ENCODE assay signal across 8 cellular contexts in the genomic region with DNA sequence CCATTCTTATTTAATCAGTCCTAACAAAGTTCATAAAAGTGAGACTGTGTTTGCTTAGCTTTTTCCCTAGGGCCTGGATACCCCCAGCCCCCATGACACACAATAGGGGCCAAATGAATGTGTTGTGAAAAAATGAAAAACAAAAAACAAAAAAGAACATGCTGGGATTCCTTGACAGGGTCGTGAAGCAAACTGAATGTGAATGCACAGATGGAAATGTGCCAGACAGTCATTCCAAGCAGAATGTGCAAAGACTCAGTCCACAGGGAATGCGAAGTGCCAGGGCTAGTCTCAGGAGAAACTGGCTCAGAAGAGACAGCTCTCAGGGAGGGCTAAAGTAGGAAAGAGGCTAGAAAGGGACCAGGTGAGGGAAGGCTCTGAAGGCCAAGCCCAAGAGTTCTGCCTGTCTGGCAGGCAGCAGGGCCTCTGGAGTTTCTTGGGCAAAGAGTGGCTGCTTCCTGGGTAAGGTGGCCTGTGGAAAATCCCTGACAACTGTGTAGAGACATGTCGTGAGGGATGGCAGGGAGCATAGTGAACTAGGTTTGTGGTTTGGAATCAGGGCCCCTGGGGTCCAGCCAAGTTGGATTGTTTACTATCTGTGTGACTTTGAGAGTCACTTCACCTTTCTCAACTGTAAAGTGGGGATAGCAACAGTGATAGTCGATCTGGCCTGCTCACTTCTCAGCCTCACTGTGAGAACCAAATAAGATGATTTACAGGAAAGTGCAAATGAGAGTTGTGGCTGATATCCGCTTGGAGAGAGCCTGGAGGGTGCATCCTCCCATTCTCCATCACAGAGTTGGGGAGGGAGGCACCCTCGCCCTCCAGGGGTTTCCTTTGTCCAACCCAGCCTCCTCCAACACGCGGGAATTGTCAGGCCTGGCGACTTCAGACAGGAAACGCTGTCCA. TPM values are rescaled to one million over a fixed set of nuclear protein-coding genes. Genes with fewer than 3 reads are reported as not detected.
A peak's percentile ranks its signal among the peaks of the same experiment; 100 is the strongest.
DNase-seq lines count a peak whose midpoint lies in the region; ATAC-seq lines count a peak whose summit lies in the region.

No MANE protein-coding gene starts in this region.

- H3K27me3 ChIP-seq in SJSA1 (replicated peaks) (no peaks in the 10 kb centered on the region), esophagus (ENCODE audit: control insufficient read depth in 1 of 2, insufficient read depth in 2 of 2, low read length in 2 of 2) (no peaks in the 10 kb centered on the region)

- WGBS in esophagus, 2 donors: 11% methylated on average over 10 of the region's 10 CpGs

- H3K27me3 Mint-ChIP-seq in activated CD4-positive, alpha-beta T cell treated with anti-CD3 and anti-CD28 coated beads, Interleukin-2, amount 10 ng/mL, durations not matched to agents 24 days and 14 days: no peaks in the 10 kb centered on the region

- peak overlapping the region; percentile 89 for H3K27ac Mint-ChIP-seq in activated CD4-positive, alpha-beta T cell treated with anti-CD3 and anti-CD28 coated beads, Interleukin-2, amount 10 ng/mL, durations not matched to agents 24 days and 14 days

- H3K36me3 ChIP-seq in SJSA1: no peaks in the 10 kb centered on the region
- peaks cover 0 to 7% of the 10 kb centered on the region in 2 donors for H3K36me3 ChIP-seq in esophagus (ENCODE audit: control insufficient read depth in 2 of 2, insufficient read depth in 2 of 2, low read length in 1 of 2)

- no peaks in the 10 kb centered on the region for H3K36me3 Mint-ChIP-seq in activated CD4-positive, alpha-beta T cell treated with anti-CD3 and anti-CD28 coated beads, Interleukin-2, amount 10 ng/mL, durations not matched to agents 24 days and 14 days (ENCODE audit: low read depth)

- peaks cover 41% of the 10 kb centered on the region for H3K4me1 ChIP-seq in SJSA1 (replicated peaks)
- H3K4me1 ChIP-seq in esophagus (ENCODE audit: control insufficient read depth in 2 of 2, insufficient read depth in 2 of 2, low read length in 1 of 2): peaks cover 2 to 16% of the 10 kb centered on the region in 2 donors

- H3K27ac ChIP-seq in SJSA1 (peak overlapping the region; percentile 31), esophagus (ENCODE audit: low read depth in 2 of 2, low read length in 1 of 2) (peak overlapping the region; percentile 93 to 98)

- peak; percentile 67 for DNase-seq in activated CD4-positive, alpha-beta T cell treated with anti-CD3 and anti-CD28 coated beads, Interleukin-2, amount 10 ng/mL, durations not matched to agents 24 days and 14 days
- DNase-seq in activated CD4-positive, alpha-beta T cell treated with anti-CD3 and anti-CD28 coated beads for 1 hour: no peak
- peak in 1 of 2 experiments; percentile 37 for DNase-seq in SJSA1 (ENCODE audit: low read depth in 1 of 2, low spot score in 2 of 2)
- peak; percentile 29 for DNase-seq in renal cortical epithelial cell (ENCODE audit: low read depth)
- no peak for DNase-seq in COR-L47 (lab: John Stamatoyannopoulos, UW)

- H3K4me3 ChIP-seq in SJSA1 (peak overlapping the region; percentile 50), esophagus (ENCODE audit: low read depth in 1 of 2, low read length in 2 of 2) (peak overlapping the region; percentile 63 to 69)

- H3K4me3 Mint-ChIP-seq in activated CD4-positive, alpha-beta T cell treated with anti-CD3 and anti-CD28 coated beads, Interleukin-2, amount 10 ng/mL, durations not matched to agents 24 days and 14 days: peak overlapping the region; percentile 88

- H3K4me1 Mint-ChIP-seq in activated CD4-positive, alpha-beta T cell treated with anti-CD3 and anti-CD28 coated beads, Interleukin-2, amount 10 ng/mL, durations not matched to agents 24 days and 14 days: peaks cover 29% of the 10 kb centered on the region

- no peaks in the 10 kb centered on the region for H3K9me3 ChIP-seq in SJSA1 (replicated peaks)
- H3K9me3 ChIP-seq in esophagus (ENCODE audit: control insufficient read depth in 2 of 2, insufficient read depth in 1 of 2, low read depth in 1 of 2, low read length in 1 of 2): no peaks in the 10 kb centered on the region

- ATAC-seq in HG02571 (IDR thresholded peaks at IDR 0.05; ENCODE audit: unreplicated experiment) (no peak), HG02678 (IDR thresholded peaks at IDR 0.05; ENCODE audit: unreplicated experiment) (no peak)

- intact Hi-C loops in activated CD4-positive, alpha-beta T cell treated with anti-CD3 and anti-CD28 coated beads, Interleukin-2, amount 10 ng/mL, durations not matched to agents 24 days and 14 days (cut with micrococcal nuclease): loop anchor here (1.0 to 2.0 kb wide), 3 partner anchors 33 to 67 kb away; a partner anchor contains a TSS

- no peaks in the 10 kb centered on the region for H3K9me3 Mint-ChIP-seq in activated CD4-positive, alpha-beta T cell treated with anti-CD3 and anti-CD28 coated beads, Interleukin-2, amount 10 ng/mL, durations not matched to agents 24 days and 14 days

RNA-seq across cellular contexts. Expression of a gene that starts 1.2 kb away (rescaled TPM):
- total RNA-seq in activated CD4-positive, alpha-beta T cell treated with anti-CD3 and anti-CD28 coated beads, Interleukin-2, amount 10 ng/mL, durations not matched to agents 24 days and 14 days: 79.7 and 84.5 TPM in 2 replicates
- 27.0 and 32.0 TPM in 2 replicates for total RNA-seq in SJSA1 (2014; rRNA removed; shearing (Covaris generic))
- polyA plus RNA-seq in esophagus: 100 to 1,000 TPM; 122 to 222 TPM
- 47.9 and 137 TPM in 2 replicates for total RNA-seq in renal cortical epithelial cell

RNA-seq across cellular contexts. Expression of a gene that starts 13.6 kb away (rescaled TPM):
- total RNA-seq in activated CD4-positive, alpha-beta T cell treated with anti-CD3 and anti-CD28 coated beads, Interleukin-2, amount 10 ng/mL, durations not matched to agents 24 days and 14 days: 5.8 and 6.2 TPM in 2 replicates
- 4.7 and 4.8 TPM in 2 replicates for total RNA-seq in SJSA1 (2014; rRNA removed; shearing (Covaris generic))
- polyA plus RNA-seq in esophagus: 10 to 100 TPM; 14.7 to 16.2 TPM
- 9.5 and 12.5 TPM in 2 replicates for total RNA-seq in renal cortical epithelial cell

RNA-seq across cellular contexts. Expression of a gene that starts 16.3 kb away (rescaled TPM):
- total RNA-seq in activated CD4-positive, alpha-beta T cell treated with anti-CD3 and anti-CD28 coated beads, Interleukin-2, amount 10 ng/mL, durations not matched to agents 24 days and 14 days: not detected in 2 replicates
- total RNA-seq in SJSA1 (2014; rRNA removed; shearing (Covaris generic)): not detected in 2 replicates
- under 1 TPM; 0.14 to 0.29 TPM for polyA plus RNA-seq in esophagus
- total RNA-seq in renal cortical epithelial cell: not detected in 2 replicates

RNA-seq across cellular contexts. Expression of a gene that starts 16.3 kb away (rescaled TPM):
- 0.16 TPM in 1 of 2 replicates, not detected in the other for total RNA-seq in activated CD4-positive, alpha-beta T cell treated with anti-CD3 and anti-CD28 coated beads, Interleukin-2, amount 10 ng/mL, durations not matched to agents 24 days and 14 days
- total RNA-seq in SJSA1 (2014; rRNA removed; shearing (Covaris generic)): not detected in 2 replicates
- 10 to 100 TPM in 1 of 2 donors, 1 to 10 TPM in 1; 1.7 to 10.1 TPM for polyA plus RNA-seq in esophagus
- total RNA-seq in renal cortical epithelial cell: 0.05 TPM in 1 of 2 replicates, not detected in the other

RNA-seq across cellular contexts. Expression of a gene that starts 28.7 kb away (rescaled TPM):
- total RNA-seq in activated CD4-positive, alpha-beta T cell treated with anti-CD3 and anti-CD28 coated beads, Interleukin-2, amount 10 ng/mL, durations not matched to agents 24 days and 14 days: 3.6 and 4.4 TPM in 2 replicates
- 0.21 and 0.85 TPM in 2 replicates for total RNA-seq in SJSA1 (2014; rRNA removed; shearing (Covaris generic))
- 10 to 100 TPM; 16.3 to 21.7 TPM for polyA plus RNA-seq in esophagus
- total RNA-seq in renal cortical epithelial cell: 1.4 and 2.4 TPM in 2 replicates

Comparison
In these comparisons a context has a peak if more than half of its experiments do, and no peak if none do; other contexts are left out.
1. DNase-seq: peak in activated CD4-positive, alpha-beta T cell treated with anti-CD3 and anti-CD28 coated beads, Interleukin-2, amount 10 ng/mL, durations not matched to agents 24 days and 14 days (single experiment) and renal cortical epithelial cell (single experiment); none in activated CD4-positive, alpha-beta T cell treated with anti-CD3 and anti-CD28 coated beads for 1 hour (single experiment) and COR-L47 (single experiment).